Comparison of ENCODE assay signal across 8 cellular contexts in the genomic region with DNA sequence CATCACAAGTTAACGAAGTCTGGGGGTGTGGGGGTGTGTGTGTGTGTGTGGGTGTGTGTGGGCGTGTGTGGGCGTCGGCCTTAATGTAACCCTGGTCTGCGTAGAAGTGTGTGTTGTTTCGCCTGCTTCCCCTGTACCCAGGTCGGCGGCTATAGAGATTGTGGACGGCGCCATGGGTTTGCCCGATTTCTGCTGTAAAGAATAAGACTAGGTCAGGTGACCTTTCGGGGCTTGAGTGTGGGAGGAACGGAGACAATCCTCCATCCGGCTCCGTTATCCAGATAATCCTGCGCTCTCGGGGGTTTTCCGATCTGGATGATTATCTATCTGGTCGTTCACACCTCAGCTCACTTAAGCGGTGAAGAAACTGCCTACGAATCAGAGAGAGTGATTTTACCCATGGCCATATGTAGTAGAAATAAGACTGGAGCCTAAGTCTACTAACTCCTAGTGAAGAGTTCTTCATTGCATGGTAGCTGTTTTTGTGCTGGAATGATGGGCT. TPM values are rescaled to one million over a fixed set of nuclear protein-coding genes. Genes with fewer than 3 reads are reported as not detected.
DNase-seq lines count a peak whose midpoint lies in the region; ATAC-seq lines count a peak whose summit lies in the region.

No MANE protein-coding gene starts in this region.

- no peaks in the 10 kb centered on the region for H3K36me3 ChIP-seq in effector memory CD4-positive, alpha-beta T cell (ENCODE audit: control insufficient read depth, insufficient read depth, low read length)

- peaks cover 43% of the 10 kb centered on the region for H3K4me1 Mint-ChIP-seq in activated CD4-positive, alpha-beta T cell treated with anti-CD3 and anti-CD28 coated beads for 36 hours

- ATAC-seq in GM21526 (IDR thresholded peaks at IDR 0.05; ENCODE audit: low FRiP score, unreplicated experiment), result peak; percentile 16
- peak; percentile 33 for ATAC-seq in activated CD4-positive, alpha-beta T cell treated with anti-CD3 and anti-CD28 coated beads for 36 hours

- H3K4me3 Mint-ChIP-seq in activated CD4-positive, alpha-beta T cell treated with anti-CD3 and anti-CD28 coated beads for 36 hours, result peak overlapping the region; percentile 99

- H3K27me3 Mint-ChIP-seq in activated CD4-positive, alpha-beta T cell treated with anti-CD3 and anti-CD28 coated beads for 36 hours, result no peaks in the 10 kb centered on the region

- peaks cover 15% of the 10 kb centered on the region for H3K4me1 ChIP-seq in effector memory CD4-positive, alpha-beta T cell (ENCODE audit: control insufficient read depth, insufficient read depth, low read length, poor library complexity, severe bottlenecking)
- H3K4me1 ChIP-seq in mononuclear cell (ENCODE audit: insufficient read depth, low read length), result peaks cover 55% of the 10 kb centered on the region

- peak overlapping the region; percentile 98 for H3K27ac Mint-ChIP-seq in activated CD4-positive, alpha-beta T cell treated with anti-CD3 and anti-CD28 coated beads for 36 hours

- H3K9me3 ChIP-seq in effector memory CD4-positive, alpha-beta T cell (ENCODE audit: control insufficient read depth, low read length), result no peaks in the 10 kb centered on the region
- no peaks in the 10 kb centered on the region for H3K9me3 ChIP-seq in mononuclear cell (ENCODE audit: low read depth, low read length)

- CTCF ChIA-PET in activated CD4-positive, alpha-beta T cell treated with anti-CD3 and anti-CD28 coated beads for 36 hours (lab: Charles Lee), result interaction anchor here (0.6 to 2.2 kb wide), 8 partner anchors 8 to 332 kb away, joined by 3 to 11 read pairs (median 3); no protein-coding TSS in a partner anchor

- DNase-seq in DMS53 treated with DMSO at 0.1 percent for 48 hours (lab: John Stamatoyannopoulos, UW; ENCODE audit: unreplicated experiment) (peak; percentile 14), Kasumi-1 (lab: John Stamatoyannopoulos, UW) (peak; percentile 60), NCI-H774 (lab: John Stamatoyannopoulos, UW) (no peak)
- peak; percentile 78 for DNase-seq in activated CD4-positive, alpha-beta T cell treated with anti-CD3 and anti-CD28 coated beads for 36 hours
- DNase-seq in effector memory CD4-positive, alpha-beta T cell, result peak; percentile 15 to 42 (median 33)
- peak; percentile 66 for DNase-seq in stimulated activated CD8-positive, alpha-beta memory T cell treated with anti-CD3 and anti-CD28 coated beads, Interleukin-4, amount 100 ng/mL, for 48 hours

- H3K9me3 Mint-ChIP-seq in activated CD4-positive, alpha-beta T cell treated with anti-CD3 and anti-CD28 coated beads for 36 hours (ENCODE audit: low read depth), result no peaks in the 10 kb centered on the region

- POLR2A ChIA-PET in activated CD4-positive, alpha-beta T cell treated with anti-CD3 and anti-CD28 coated beads for 36 hours (lab: Charles Lee), result interaction anchor here (2.0 to 3.4 kb wide), 2 partner anchors 60 to 101 kb away, joined by 7 to 23 read pairs; partner anchors contain the start of genes ADGRF3 and SELENOI

- H3K27ac ChIP-seq in effector memory CD4-positive, alpha-beta T cell (ENCODE audit: insufficient read depth, low read length, poor library complexity, severe bottlenecking), result peak overlapping the region; percentile 99

- intact Hi-C loops in activated CD4-positive, alpha-beta T cell treated with anti-CD3 and anti-CD28 coated beads for 36 hours (cut with DNase I, micrococcal nuclease), result loop anchor here in 1 of 2 experiments (2.0 to 10.0 kb wide), 2 partner anchors 86 to 370 kb away; partner anchors contain the start of gene ASXL2

- peaks cover 16% of the 10 kb centered on the region for H3K36me3 Mint-ChIP-seq in activated CD4-positive, alpha-beta T cell treated with anti-CD3 and anti-CD28 coated beads for 36 hours (ENCODE audit: low read depth)

- H3K4me3 ChIP-seq in effector memory CD4-positive, alpha-beta T cell (ENCODE audit: insufficient read depth, low read depth, low read length, poor library complexity, severe bottlenecking), result peak overlapping the region; percentile 99
- H3K4me3 ChIP-seq in mononuclear cell (ENCODE audit: low read length), result peak overlapping the region; percentile 97

- H3K27me3 ChIP-seq in effector memory CD4-positive, alpha-beta T cell (replicated peaks; ENCODE audit: control insufficient read depth, insufficient read depth, low read length, poor library complexity, severe bottlenecking), result no peaks in the 10 kb centered on the region
- H3K27me3 ChIP-seq in mononuclear cell (ENCODE audit: insufficient read depth, low read length), result no peaks in the 10 kb centered on the region

RNA-seq across cellular contexts. Expression of gene HADHB, which starts 0.5 kb away (rescaled TPM):
- 10 to 100 TPM; 71.4 to 73.4 TPM for total RNA-seq in activated CD4-positive, alpha-beta T cell treated with anti-CD3 and anti-CD28 coated beads for 36 hours
- 60.0 TPM for total RNA-seq in mononuclear cell

RNA-seq across cellular contexts. Expression of gene HADHA, which starts 0.8 kb away (rescaled TPM):
- 100 to 1,000 TPM; 149 to 154 TPM for total RNA-seq in activated CD4-positive, alpha-beta T cell treated with anti-CD3 and anti-CD28 coated beads for 36 hours
- total RNA-seq in mononuclear cell, result 116 TPM
